In the genomic region with DNA sequence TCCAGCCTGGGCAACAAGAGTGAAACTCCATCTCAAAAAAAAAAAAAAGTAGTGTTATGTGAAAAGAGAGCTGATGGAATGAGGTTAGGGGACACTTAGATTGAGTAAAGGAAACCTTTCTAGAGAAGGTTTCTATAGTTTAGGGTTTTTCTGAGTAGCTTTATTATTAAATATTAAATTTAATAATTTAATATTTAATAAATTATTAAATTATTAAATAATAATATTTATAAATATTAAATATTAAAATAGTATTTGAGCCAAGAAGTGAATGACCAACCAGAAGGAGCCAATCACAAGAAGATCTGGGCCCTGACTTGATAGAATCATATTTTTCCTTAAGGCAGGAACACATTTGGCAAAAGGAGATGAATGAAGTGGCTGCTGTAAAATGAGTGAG, we compare ENCODE assay signal across 28 cellular contexts.
"Had no signal": no experiment of that assay in that cellular context is flagged by ENCODE, and none has a peak within 500 bp of the region (broad histone marks: within the 10 kb centered on the region; RNA-seq: fewer than 3 reads in every experiment).

No MANE protein-coding gene starts in this region.

- H3K36me3 ChIP-seq: neural progenitor cell, ovary, right lobe of liver, thyroid gland had no signal

- H3K79me2 ChIP-seq: parathyroid adenoma had no signal

- H3K4me2 ChIP-seq: neural progenitor cell had no signal

- DNase-seq: natural killer cell; occipital lobe; ovary; posterior cingulate gyrus; psoas muscle; right cardiac atrium; right lobe of liver; sigmoid colon; small intestine; stimulated activated CD4-positive, alpha-beta T cell treated with anti-CD3 and anti-CD28 coated beads, Interleukin-15, amount 100 ng/mL, for 24 hours; stimulated activated CD4-positive, alpha-beta T cell treated with anti-CD3 and anti-CD28 coated beads, Interleukin-2, amount 100 ng/mL, for 24 hours; stimulated activated CD4-positive, alpha-beta T cell treated with anti-CD3 and anti-CD28 coated beads, Interleukin-2, amount 100 ng/mL, for 48 hours; stimulated activated CD4-positive, alpha-beta T cell treated with anti-CD3 and anti-CD28 coated beads, Interleukin-4, amount 100 ng/mL, for 24 hours; stimulated activated naive B cell treated with anti-CD40 and anti-IgM and Interleukin-4, amounts not matched to agents 10 μg/mL and 1 μg/mL and 100 μg/mL, for 72 hours; stimulated activated naive CD4-positive, alpha-beta T cell treated with Interleukin-2 at 50 U/mL for 16 hours; stomach; thyroid gland; trophoblast cell had no signal

- H3K36me3 Mint-ChIP-seq: natural killer cell had no signal

- H3K9me3 ChIP-seq: ovary, psoas muscle, right lobe of liver, sigmoid colon, stomach, thoracic aorta, thyroid gland, tibial nerve, upper lobe of left lung, vagina had no signal

- H2AFZ ChIP-seq: neural progenitor cell, parathyroid adenoma had no signal

- H3K27ac ChIP-seq: neural progenitor cell, ovary, parathyroid adenoma, psoas muscle, right lobe of liver, sigmoid colon, stomach, thoracic aorta, thyroid gland, tibial nerve, upper lobe of left lung, vagina had no signal

- H3K9ac ChIP-seq: neural progenitor cell, parathyroid adenoma had no signal

- ATAC-seq: natural killer cell; psoas muscle; right cardiac atrium; right lobe of liver; stimulated activated effector memory CD8-positive, alpha-beta T cell treated with anti-CD3 and anti-CD28 coated beads, Interleukin-12 subunit alpha, Interleukin-12 subunit beta, amount 100 ng/mL, for 72 hours; stimulated activated naive B cell treated with anti-CD40 and anti-IgM and Interleukin-4, amounts not matched to agents 10 μg/mL and 1 μg/mL and 100 μg/mL, for 72 hours had no signal

- H3K27ac Mint-ChIP-seq: natural killer cell; nephron; neural progenitor cell; progenitor cell of endocrine pancreas; stimulated activated effector memory CD8-positive, alpha-beta T cell treated with anti-CD3 and anti-CD28 coated beads, Interleukin-12 subunit alpha, Interleukin-12 subunit beta, amount 100 ng/mL, for 72 hours; stimulated activated naive B cell treated with anti-CD40 and anti-IgM and Interleukin-4, amounts not matched to agents 10 μg/mL and 1 μg/mL and 100 μg/mL, for 72 hours; stimulated activated naive CD8-positive, alpha-beta T cell treated with anti-CD3 and anti-CD28 coated beads, Interleukin-15, Interleukin-2, amounts not matched to agents 100 ng/mL and 50 ng/mL, for 24 hours had no signal

- H3K9me3 Mint-ChIP-seq: natural killer cell; nephron; neural progenitor cell; stimulated activated effector memory CD8-positive, alpha-beta T cell treated with anti-CD3 and anti-CD28 coated beads, Interleukin-12 subunit alpha, Interleukin-12 subunit beta, amount 100 ng/mL, for 72 hours; stimulated activated naive B cell treated with anti-CD40 and anti-IgM and Interleukin-4, amounts not matched to agents 10 μg/mL and 1 μg/mL and 100 μg/mL, for 72 hours; stimulated activated naive CD8-positive, alpha-beta T cell treated with anti-CD3 and anti-CD28 coated beads, Interleukin-15, Interleukin-2, amounts not matched to agents 100 ng/mL and 50 ng/mL, for 24 hours had no signal

- H3K4me1 Mint-ChIP-seq: natural killer cell; neural progenitor cell; stimulated activated effector memory CD8-positive, alpha-beta T cell treated with anti-CD3 and anti-CD28 coated beads, Interleukin-12 subunit alpha, Interleukin-12 subunit beta, amount 100 ng/mL, for 72 hours; stimulated activated naive B cell treated with anti-CD40 and anti-IgM and Interleukin-4, amounts not matched to agents 10 μg/mL and 1 μg/mL and 100 μg/mL, for 72 hours had no signal

- H3K27me3 Mint-ChIP-seq: progenitor cell of endocrine pancreas; stimulated activated naive B cell treated with anti-CD40 and anti-IgM and Interleukin-4, amounts not matched to agents 10 μg/mL and 1 μg/mL and 100 μg/mL, for 72 hours; stimulated activated naive CD8-positive, alpha-beta T cell treated with anti-CD3 and anti-CD28 coated beads, Interleukin-15, Interleukin-2, amounts not matched to agents 100 ng/mL and 50 ng/mL, for 24 hours had no signal

- H3K4me1 ChIP-seq: neural progenitor cell, parathyroid adenoma, psoas muscle, right lobe of liver, sigmoid colon, stomach, thyroid gland, upper lobe of left lung, vagina had no signal

- H3K4me3 ChIP-seq: neural progenitor cell, ovary, psoas muscle, right lobe of liver, sigmoid colon, stomach, thoracic aorta, thyroid gland, tibial nerve, upper lobe of left lung, vagina had no signal

- H3K4me3 Mint-ChIP-seq: natural killer cell; nephron; neural progenitor cell; stimulated activated effector memory CD8-positive, alpha-beta T cell treated with anti-CD3 and anti-CD28 coated beads, Interleukin-12 subunit alpha, Interleukin-12 subunit beta, amount 100 ng/mL, for 72 hours; stimulated activated naive B cell treated with anti-CD40 and anti-IgM and Interleukin-4, amounts not matched to agents 10 μg/mL and 1 μg/mL and 100 μg/mL, for 72 hours; stimulated activated naive CD8-positive, alpha-beta T cell treated with anti-CD3 and anti-CD28 coated beads, Interleukin-15, Interleukin-2, amounts not matched to agents 100 ng/mL and 50 ng/mL, for 24 hours had no signal

- H3K27me3 ChIP-seq: neural progenitor cell, ovary, right lobe of liver, sigmoid colon, stomach, thyroid gland, tibial nerve, upper lobe of left lung, vagina had no signal
